1 cellular context compared by ENCODE assay signal in the genomic region with DNA sequence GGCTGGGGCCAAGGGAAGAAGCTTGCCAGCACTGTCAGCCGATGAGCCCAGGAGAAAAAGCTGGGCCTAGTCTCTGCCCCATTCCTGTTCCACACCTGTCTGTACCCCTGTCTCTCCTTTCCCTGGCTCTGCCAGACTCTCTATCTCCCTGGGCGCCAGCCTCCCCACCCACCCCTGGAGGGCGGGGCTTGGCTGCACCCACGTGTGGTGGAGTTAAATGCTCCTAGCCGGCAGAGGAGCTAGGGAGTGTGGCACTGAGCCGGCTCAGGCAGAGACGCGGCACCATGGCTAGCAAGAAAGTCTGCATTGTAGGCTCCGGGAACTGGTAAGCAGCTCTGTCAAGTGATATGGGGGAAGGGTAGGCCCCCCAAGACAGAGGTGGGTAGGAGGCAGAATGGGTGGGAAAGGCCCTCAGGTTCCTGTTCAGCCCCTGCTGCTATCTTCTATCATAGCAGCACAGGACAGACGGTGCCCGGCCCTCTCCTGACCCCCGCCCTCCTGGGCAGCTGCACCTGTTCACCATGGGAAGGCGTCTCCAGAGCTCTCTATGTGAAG.
TF ChIP-seq lines count a peak whose summit lies in the region.

A gene (plus strand): TSS at position 242 of the 555 bp plus-strand sequence. CDS start 43 bp downstream, at position 285.

TF ChIP-seq in HepG2, 621 proteins besides CTCF, POLR2A, EP300 and RAD21 (continued from another document and continues in another):
- TF ChIP-seq, protein P1, sequence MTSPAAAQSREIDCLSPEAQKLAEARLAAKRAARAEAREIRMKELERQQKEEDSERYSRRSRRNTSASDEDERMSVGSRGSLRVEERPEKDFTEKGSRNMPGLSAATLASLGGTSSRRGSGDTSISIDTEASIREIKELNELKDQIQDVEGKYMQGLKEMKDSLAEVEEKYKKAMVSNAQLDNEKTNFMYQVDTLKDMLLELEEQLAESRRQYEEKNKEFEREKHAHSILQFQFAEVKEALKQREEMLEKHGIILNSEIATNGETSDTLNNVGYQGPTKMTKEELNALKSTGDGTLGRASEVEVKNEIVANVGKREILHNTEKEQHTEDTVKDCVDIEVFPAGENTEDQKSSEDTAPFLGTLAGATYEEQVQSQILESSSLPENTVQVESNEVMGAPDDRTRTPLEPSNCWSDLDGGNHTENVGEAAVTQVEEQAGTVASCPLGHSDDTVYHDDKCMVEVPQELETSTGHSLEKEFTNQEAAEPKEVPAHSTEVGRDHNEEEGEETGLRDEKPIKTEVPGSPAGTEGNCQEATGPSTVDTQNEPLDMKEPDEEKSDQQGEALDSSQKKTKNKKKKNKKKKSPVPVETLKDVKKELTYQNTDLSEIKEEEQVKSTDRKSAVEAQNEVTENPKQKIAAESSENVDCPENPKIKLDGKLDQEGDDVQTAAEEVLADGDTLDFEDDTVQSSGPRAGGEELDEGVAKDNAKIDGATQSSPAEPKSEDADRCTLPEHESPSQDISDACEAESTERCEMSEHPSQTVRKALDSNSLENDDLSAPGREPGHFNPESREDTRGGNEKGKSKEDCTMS (CRISPR knock-in tag; conservative IDR thresholded peaks at IDR 0.05): no peak
- no peak for TF ChIP-seq ZNF660 (CRISPR knock-in tag; IDR thresholded peaks at IDR 0.05; ENCODE audit: borderline replicate concordance, low read depth)
- no peak for TF ChIP-seq HMGA1 (CRISPR knock-in tag; conservative IDR thresholded peaks at IDR 0.05)
- TF ChIP-seq, protein P2, sequence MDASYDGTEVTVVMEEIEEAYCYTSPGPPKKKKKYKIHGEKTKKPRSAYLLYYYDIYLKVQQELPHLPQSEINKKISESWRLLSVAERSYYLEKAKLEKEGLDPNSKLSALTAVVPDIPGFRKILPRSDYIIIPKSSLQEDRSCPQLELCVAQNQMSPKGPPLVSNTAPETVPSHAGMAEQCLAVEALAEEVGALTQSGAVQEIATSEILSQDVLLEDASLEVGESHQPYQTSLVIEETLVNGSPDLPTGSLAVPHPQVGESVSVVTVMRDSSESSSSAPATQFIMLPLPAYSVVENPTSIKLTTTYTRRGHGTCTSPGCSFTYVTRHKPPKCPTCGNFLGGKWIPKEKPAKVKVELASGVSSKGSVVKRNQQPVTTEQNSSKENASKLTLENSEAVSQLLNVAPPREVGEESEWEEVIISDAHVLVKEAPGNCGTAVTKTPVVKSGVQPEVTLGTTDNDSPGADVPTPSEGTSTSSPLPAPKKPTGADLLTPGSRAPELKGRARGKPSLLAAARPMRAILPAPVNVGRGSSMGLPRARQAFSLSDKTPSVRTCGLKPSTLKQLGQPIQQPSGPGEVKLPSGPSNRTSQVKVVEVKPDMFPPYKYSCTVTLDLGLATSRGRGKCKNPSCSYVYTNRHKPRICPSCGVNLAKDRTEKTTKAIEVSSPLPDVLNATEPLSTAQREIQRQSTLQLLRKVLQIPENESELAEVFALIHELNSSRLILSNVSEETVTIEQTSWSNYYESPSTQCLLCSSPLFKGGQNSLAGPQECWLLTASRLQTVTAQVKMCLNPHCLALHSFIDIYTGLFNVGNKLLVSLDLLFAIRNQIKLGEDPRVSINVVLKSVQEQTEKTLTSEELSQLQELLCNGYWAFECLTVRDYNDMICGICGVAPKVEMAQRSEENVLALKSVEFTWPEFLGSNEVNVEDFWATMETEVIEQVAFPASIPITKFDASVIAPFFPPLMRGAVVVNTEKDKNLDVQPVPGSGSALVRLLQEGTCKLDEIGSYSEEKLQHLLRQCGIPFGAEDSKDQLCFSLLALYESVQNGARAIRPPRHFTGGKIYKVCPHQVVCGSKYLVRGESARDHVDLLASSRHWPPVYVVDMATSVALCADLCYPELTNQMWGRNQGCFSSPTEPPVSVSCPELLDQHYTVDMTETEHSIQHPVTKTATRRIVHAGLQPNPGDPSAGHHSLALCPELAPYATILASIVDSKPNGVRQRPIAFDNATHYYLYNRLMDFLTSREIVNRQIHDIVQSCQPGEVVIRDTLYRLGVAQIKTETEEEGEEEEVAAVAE (CRISPR knock-in tag; IDR thresholded peaks at IDR 0.05; ENCODE audit: borderline replicate concordance): 0 out of 2 replicates have a peak, but pooled peaks have one; percentile 21
- TF ChIP-seq, protein P3, sequence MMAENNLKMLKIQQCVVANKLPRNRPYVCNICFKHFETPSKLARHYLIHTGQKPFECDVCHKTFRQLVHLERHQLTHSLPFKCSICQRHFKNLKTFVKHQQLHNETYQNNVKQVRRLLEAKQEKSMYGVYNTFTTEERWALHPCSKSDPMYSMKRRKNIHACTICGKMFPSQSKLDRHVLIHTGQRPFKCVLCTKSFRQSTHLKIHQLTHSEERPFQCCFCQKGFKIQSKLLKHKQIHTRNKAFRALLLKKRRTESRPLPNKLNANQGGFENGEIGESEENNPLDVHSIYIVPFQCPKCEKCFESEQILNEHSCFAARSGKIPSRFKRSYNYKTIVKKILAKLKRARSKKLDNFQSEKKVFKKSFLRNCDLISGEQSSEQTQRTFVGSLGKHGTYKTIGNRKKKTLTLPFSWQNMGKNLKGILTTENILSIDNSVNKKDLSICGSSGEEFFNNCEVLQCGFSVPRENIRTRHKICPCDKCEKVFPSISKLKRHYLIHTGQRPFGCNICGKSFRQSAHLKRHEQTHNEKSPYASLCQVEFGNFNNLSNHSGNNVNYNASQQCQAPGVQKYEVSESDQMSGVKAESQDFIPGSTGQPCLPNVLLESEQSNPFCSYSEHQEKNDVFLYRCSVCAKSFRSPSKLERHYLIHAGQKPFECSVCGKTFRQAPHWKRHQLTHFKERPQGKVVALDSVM (CRISPR knock-in tag; IDR thresholded peaks at IDR 0.05): 0 out of 2 replicates have a peak, but pooled peaks have one; percentile 14
- TF ChIP-seq ZNF263 (CRISPR knock-in tag; IDR thresholded peaks at IDR 0.05): 0 out of 2 replicates have a peak, but pooled peaks have one; percentile 32
- peak; percentile 63; the same call in 1 of the 2 replicates for TF ChIP-seq KDM2A (CRISPR knock-in tag; IDR thresholded peaks at IDR 0.05; ENCODE audit: borderline replicate concordance, low read depth)
- 0 out of 2 replicates have a peak, but pooled peaks have one; percentile 35 for TF ChIP-seq REPIN1 (CRISPR knock-in tag; IDR thresholded peaks at IDR 0.05; ENCODE audit: borderline replicate concordance, low read depth)
- peak; percentile 51; the same call in 1 of the 2 replicates for TF ChIP-seq POLR2AphosphoS5 (IDR thresholded peaks at IDR 0.05; ENCODE audit: low read depth, low read length)
- no peak for TF ChIP-seq ZC3H4 (CRISPR knock-in tag; IDR thresholded peaks at IDR 0.05; ENCODE audit: borderline replicate concordance)
- TF ChIP-seq SAP130 (CRISPR knock-in tag; IDR thresholded peaks at IDR 0.05; ENCODE audit: low read depth): peak; percentile 97
- 0 out of 2 replicates have a peak, but pooled peaks have one; percentile 47 for TF ChIP-seq DMAP1 (CRISPR knock-in tag; IDR thresholded peaks at IDR 0.05)
- TF ChIP-seq, protein P4, sequence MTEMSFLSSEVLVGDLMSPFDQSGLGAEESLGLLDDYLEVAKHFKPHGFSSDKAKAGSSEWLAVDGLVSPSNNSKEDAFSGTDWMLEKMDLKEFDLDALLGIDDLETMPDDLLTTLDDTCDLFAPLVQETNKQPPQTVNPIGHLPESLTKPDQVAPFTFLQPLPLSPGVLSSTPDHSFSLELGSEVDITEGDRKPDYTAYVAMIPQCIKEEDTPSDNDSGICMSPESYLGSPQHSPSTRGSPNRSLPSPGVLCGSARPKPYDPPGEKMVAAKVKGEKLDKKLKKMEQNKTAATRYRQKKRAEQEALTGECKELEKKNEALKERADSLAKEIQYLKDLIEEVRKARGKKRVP (CRISPR knock-in tag; IDR thresholded peaks at IDR 0.05): no peak
- TF ChIP-seq PRPF4 (IDR thresholded peaks at IDR 0.05; ENCODE audit: low read depth, low read length, poor library complexity, severe bottlenecking): no peak
- TF ChIP-seq ZNF230 (CRISPR knock-in tag; IDR thresholded peaks at IDR 0.05): no peak
- 0 out of 2 replicates have a peak, but pooled peaks have one; percentile 21 for TF ChIP-seq BORCS8-MEF2B (CRISPR knock-in tag; IDR thresholded peaks at IDR 0.05)
- TF ChIP-seq ZFX (CRISPR knock-in tag; IDR thresholded peaks at IDR 0.05; ENCODE audit: low read depth): peak; percentile 35
- TF ChIP-seq, protein P5, sequence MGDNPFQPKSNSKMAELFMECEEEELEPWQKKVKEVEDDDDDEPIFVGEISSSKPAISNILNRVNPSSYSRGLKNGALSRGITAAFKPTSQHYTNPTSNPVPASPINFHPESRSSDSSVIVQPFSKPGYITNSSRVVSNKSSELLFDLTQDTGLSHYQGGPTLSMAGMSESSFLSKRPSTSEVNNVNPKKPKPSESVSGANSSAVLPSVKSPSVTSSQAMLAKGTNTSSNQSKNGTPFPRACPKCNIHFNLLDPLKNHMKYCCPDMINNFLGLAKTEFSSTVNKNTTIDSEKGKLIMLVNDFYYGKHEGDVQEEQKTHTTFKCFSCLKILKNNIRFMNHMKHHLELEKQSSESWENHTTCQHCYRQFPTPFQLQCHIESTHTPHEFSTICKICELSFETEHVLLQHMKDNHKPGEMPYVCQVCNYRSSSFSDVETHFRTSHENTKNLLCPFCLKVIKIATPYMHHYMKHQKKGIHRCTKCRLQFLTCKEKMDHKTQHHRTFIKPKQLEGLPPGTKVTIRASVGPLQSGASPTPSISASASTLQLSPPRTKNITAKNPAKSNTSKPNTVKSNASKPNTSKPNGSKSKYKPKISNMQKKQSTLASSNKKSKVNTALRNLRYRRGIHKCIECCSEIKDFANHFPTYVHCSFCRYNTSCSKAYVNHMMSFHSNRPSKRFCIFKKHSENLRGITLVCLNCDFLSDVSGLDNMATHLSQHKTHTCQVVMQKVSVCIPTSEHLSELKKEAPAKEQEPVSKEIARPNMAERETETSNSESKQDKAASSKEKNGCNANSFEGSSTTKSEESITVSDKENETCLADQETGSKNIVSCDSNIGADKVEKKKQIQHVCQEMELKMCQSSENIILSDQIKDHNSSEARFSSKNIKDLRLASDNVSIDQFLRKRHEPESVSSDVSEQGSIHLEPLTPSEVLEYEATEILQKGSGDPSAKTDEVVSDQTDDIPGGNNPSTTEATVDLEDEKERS (CRISPR knock-in tag; IDR thresholded peaks at IDR 0.05): 0 out of 2 replicates have a peak, but pooled peaks have one; percentile 29
- peak; percentile 15; the same call in 1 of the 2 replicates for TF ChIP-seq RXRA (CRISPR knock-in tag; IDR thresholded peaks at IDR 0.05)
- TF ChIP-seq THAP11 (CRISPR knock-in tag; IDR thresholded peaks at IDR 0.05): peak; percentile 27; the same call in 1 of the 2 replicates
- no peak for TF ChIP-seq ZNF589 (CRISPR knock-in tag; conservative IDR thresholded peaks at IDR 0.05)
- TF ChIP-seq, protein P6, sequence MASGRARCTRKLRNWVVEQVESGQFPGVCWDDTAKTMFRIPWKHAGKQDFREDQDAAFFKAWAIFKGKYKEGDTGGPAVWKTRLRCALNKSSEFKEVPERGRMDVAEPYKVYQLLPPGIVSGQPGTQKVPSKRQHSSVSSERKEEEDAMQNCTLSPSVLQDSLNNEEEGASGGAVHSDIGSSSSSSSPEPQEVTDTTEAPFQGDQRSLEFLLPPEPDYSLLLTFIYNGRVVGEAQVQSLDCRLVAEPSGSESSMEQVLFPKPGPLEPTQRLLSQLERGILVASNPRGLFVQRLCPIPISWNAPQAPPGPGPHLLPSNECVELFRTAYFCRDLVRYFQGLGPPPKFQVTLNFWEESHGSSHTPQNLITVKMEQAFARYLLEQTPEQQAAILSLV (CRISPR knock-in tag; IDR thresholded peaks at IDR 0.05; ENCODE audit: borderline replicate concordance): 0 out of 2 replicates have a peak, but pooled peaks have one; percentile 13
- TF ChIP-seq ZKSCAN5 (CRISPR knock-in tag; IDR thresholded peaks at IDR 0.05): 0 out of 2 replicates have a peak, but pooled peaks have one; percentile 18
- TF ChIP-seq MXI1 (IDR thresholded peaks at IDR 0.05; ENCODE audit: borderline replicate concordance, low read depth, low read length): peak; percentile 96; the same call in 2 of the 3 replicates
- TF ChIP-seq, protein P7, sequence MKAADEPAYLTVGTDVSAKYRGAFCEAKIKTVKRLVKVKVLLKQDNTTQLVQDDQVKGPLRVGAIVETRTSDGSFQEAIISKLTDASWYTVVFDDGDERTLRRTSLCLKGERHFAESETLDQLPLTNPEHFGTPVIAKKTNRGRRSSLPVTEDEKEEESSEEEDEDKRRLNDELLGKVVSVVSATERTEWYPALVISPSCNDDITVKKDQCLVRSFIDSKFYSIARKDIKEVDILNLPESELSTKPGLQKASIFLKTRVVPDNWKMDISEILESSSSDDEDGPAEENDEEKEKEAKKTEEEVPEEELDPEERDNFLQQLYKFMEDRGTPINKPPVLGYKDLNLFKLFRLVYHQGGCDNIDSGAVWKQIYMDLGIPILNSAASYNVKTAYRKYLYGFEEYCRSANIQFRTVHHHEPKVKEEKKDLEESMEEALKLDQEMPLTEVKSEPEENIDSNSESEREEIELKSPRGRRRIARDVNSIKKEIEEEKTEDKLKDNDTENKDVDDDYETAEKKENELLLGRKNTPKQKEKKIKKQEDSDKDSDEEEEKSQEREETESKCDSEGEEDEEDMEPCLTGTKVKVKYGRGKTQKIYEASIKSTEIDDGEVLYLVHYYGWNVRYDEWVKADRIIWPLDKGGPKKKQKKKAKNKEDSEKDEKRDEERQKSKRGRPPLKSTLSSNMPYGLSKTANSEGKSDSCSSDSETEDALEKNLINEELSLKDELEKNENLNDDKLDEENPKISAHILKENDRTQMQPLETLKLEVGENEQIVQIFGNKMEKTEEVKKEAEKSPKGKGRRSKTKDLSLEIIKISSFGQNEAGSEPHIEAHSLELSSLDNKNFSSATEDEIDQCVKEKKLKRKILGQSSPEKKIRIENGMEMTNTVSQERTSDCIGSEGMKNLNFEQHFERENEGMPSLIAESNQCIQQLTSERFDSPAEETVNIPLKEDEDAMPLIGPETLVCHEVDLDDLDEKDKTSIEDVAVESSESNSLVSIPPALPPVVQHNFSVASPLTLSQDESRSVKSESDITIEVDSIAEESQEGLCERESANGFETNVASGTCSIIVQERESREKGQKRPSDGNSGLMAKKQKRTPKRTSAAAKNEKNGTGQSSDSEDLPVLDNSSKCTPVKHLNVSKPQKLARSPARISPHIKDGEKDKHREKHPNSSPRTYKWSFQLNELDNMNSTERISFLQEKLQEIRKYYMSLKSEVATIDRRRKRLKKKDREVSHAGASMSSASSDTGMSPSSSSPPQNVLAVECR (CRISPR knock-in tag; IDR thresholded peaks at IDR 0.05; ENCODE audit: borderline replicate concordance): peak; percentile 77
- TF ChIP-seq ZNF841 (CRISPR knock-in tag; IDR thresholded peaks at IDR 0.05; ENCODE audit: borderline replicate concordance): no peak
- 0 out of 2 replicates have a peak, but pooled peaks have one; percentile 26 for TF ChIP-seq ZFP1 (CRISPR knock-in tag; IDR thresholded peaks at IDR 0.05)
- TF ChIP-seq GATAD2A (CRISPR knock-in tag; IDR thresholded peaks at IDR 0.05): peak; percentile 29; the same call in 1 of the 2 replicates
- no peak for TF ChIP-seq NONO (IDR thresholded peaks at IDR 0.05)
- 0 out of 2 replicates have a peak, but pooled peaks have one; percentile 27 for TF ChIP-seq NONO (CRISPR knock-in tag; conservative IDR thresholded peaks at IDR 0.05)
- no peak for TF ChIP-seq MTA3 (CRISPR knock-in tag; IDR thresholded peaks at IDR 0.05)
- TF ChIP-seq HOXA5 (CRISPR knock-in tag; IDR thresholded peaks at IDR 0.05): peak; percentile 37; the same call in 1 of the 2 replicates
- 0 out of 2 replicates have a peak, but pooled peaks have one; percentile 3 for TF ChIP-seq HNF4A (CRISPR knock-in tag; IDR thresholded peaks at IDR 0.05)
- no peak for TF ChIP-seq RORA (CRISPR knock-in tag; IDR thresholded peaks at IDR 0.05)
- TF ChIP-seq ZBTB20 (CRISPR knock-in tag; IDR thresholded peaks at IDR 0.05; ENCODE audit: borderline replicate concordance, low read depth): peak; percentile 67; the same call in 1 of the 2 replicates
